In genomic region chr1:942864-943533, GRCh38 we compare ENCODE assay signal across 11 cellular contexts. TPM values are rescaled to one million over a fixed set of nuclear protein-coding genes. Genes with fewer than 3 reads are reported as not detected.
DNase-seq lines count a peak whose midpoint lies in the region; ATAC-seq, FAIRE-seq and TF ChIP-seq lines count a peak whose summit lies in the region.
"Had no signal": no experiment of that assay in that cellular context is flagged by ENCODE, and none has a peak within 500 bp of the region (broad histone marks: within the 10 kb centered on the region; RNA-seq: fewer than 3 reads in every experiment).

No MANE protein-coding gene starts in this region.

- TF ChIP-seq CTCF in GM12878 (IDR thresholded peaks at IDR 0.05 in 2 of 3, conservative IDR thresholded peaks at IDR 0.05 in 1 of 3; ENCODE audit: control insufficient read depth in 2 of 3, extremely low read depth in 1 of 3, insufficient read depth in 1 of 3, low read depth in 3 of 3, low read length in 3 of 3) (no peak), liver (IDR thresholded peaks at IDR 0.05; ENCODE audit: low read depth, low read length, missing input control) (no peak), OCI-LY7 (conservative IDR thresholded peaks at IDR 0.05; ENCODE audit: low read length) (no peak)

- intact Hi-C loops in Right ventricle myocardium inferior (cut with DNase I) (no loop called here), cardiac septum (cut with DNase I) (no loop called here), GM12878 (cut with micrococcal nuclease; ENCODE audit: unreplicated experiment) (loop anchor here (5.0 kb wide), 1 partner anchor 36 kb away; no protein-coding TSS in a partner anchor), aorta (cut with DNase I) (loop anchor here in 1 of 2 donors (5.0 kb wide), 1 partner anchor 36 kb away; no protein-coding TSS in a partner anchor), OCI-LY7 (cut with micrococcal nuclease; ENCODE audit: unreplicated experiment) (no loop called here)

- in situ Hi-C loops in GM12878 (cut with MboI): no loop called here

- CTCF ChIA-PET in GM12878 (lab: Yijun Ruan, JAX) (interaction anchor here (0.6 to 1.1 kb wide), 2 partner anchors 38 to 338 kb away, joined by 3 to 4 read pairs; no protein-coding TSS in a partner anchor), OCI-LY7 (lab: Charles Lee; ENCODE audit: unreplicated experiment) (no interaction called here)

- H3K9ac ChIP-seq in GM12878 (ENCODE audit: control insufficient read depth, insufficient read depth, low read length) (no peak overlapping the region), liver (ENCODE audit: low read depth in 1 of 2, low read length in 2 of 2) (no peak overlapping the region)

- no peak; the same call in none of the 2 replicates for TF ChIP-seq POLR2A in GM12878 (IDR thresholded peaks at IDR 0.05; ENCODE audit: low read depth, low read length)

- POLR2A ChIA-PET in GM12878 (lab: Charles Lee): interaction anchor here (0.6 to 1.3 kb wide), 3 partner anchors 28 to 664 kb away, joined by 3 to 7 read pairs (median 5); no protein-coding TSS in a partner anchor
- POLR2A ChIA-PET in OCI-LY7 (lab: Charles Lee): no interaction called here

- H3K9me2 ChIP-seq in OCI-LY7 (ENCODE audit: insufficient read depth, low read length): no peaks in the 10 kb centered on the region

- TF ChIP-seq EP300 in GM12878 (IDR thresholded peaks at IDR 0.05; ENCODE audit: borderline replicate concordance in 1 of 2, control insufficient read depth in 1 of 2, low read depth in 2 of 2, low read length in 2 of 2): no peak

- peak; percentile 37 for ATAC-seq in Right ventricle myocardium inferior
- ATAC-seq in GM12878: no peak
- no peak for ATAC-seq in aorta (ENCODE audit: low FRiP score)
- ATAC-seq in GM21381 (IDR thresholded peaks at IDR 0.05; ENCODE audit: unreplicated experiment): no peak

- H2AFZ ChIP-seq in GM12878 (ENCODE audit: control insufficient read depth, low read depth, low read length) (no peak overlapping the region), OCI-LY7 (ENCODE audit: low read length) (no peak overlapping the region)

- no TSS peak for BruUV-seq in GM12878 (replicated peaks; lab: Mats Ljungman, UMichigan)
- BruUV-seq in OCI-LY7 (replicated peaks; lab: Mats Ljungman, UMichigan): no TSS peak

- SMC1A ChIA-PET in GM12878 (lab: Charles Lee; ENCODE audit: uncharacterized antibody, unreplicated experiment): no interaction called here

- H3K36me3 ChIP-seq in GM12878 (ENCODE audit: control insufficient read depth in 2 of 2, insufficient read depth in 2 of 2, low read length in 1 of 2) (peaks cover 0 to 7% of the 10 kb centered on the region in 2 experiments; a peak in 3 of 4 replicates), liver (ENCODE audit: control insufficient read depth in 4 of 4, insufficient read depth in 3 of 4, low read depth in 1 of 4, low read length in 3 of 4) (peaks cover 0 to 31% (median 5%) of the 10 kb centered on the region in 4 donors), aorta (ENCODE audit: control insufficient read depth in 1 of 2, insufficient read depth in 2 of 2, low read length in 1 of 2) (no peaks in the 10 kb centered on the region), OCI-LY7 (ENCODE audit: insufficient read depth, low read length) (peaks cover 28% of the 10 kb centered on the region)

- peaks cover 6 to 8% of the 10 kb centered on the region in 2 experiments for H3K27me3 ChIP-seq in GM12878 (replicated peaks in 1 of 2; ENCODE audit: control insufficient read depth in 2 of 2, insufficient read depth in 2 of 2, low read length in 1 of 2)
- H3K27me3 ChIP-seq in liver (ENCODE audit: control insufficient read depth in 4 of 4, insufficient read depth in 4 of 4, low read length in 3 of 4): peaks cover 0 to 2% (median 0%) of the 10 kb centered on the region in 4 donors
- no peaks in the 10 kb centered on the region for H3K27me3 ChIP-seq in aorta (ENCODE audit: control insufficient read depth in 1 of 2, insufficient read depth in 2 of 2, low read length in 1 of 2)

- H3K4me1 ChIP-seq in GM12878 (ENCODE audit: control insufficient read depth, insufficient read depth, low read length): peaks cover 7% of the 10 kb centered on the region; the same call in 1 of the 2 replicates
- H3K4me1 ChIP-seq in liver (ENCODE audit: control insufficient read depth in 4 of 4, insufficient read depth in 4 of 4, low read length in 3 of 4): peaks cover 15 to 35% (median 21%) of the 10 kb centered on the region in 4 donors
- no peaks in the 10 kb centered on the region for H3K4me1 ChIP-seq in aorta (ENCODE audit: control insufficient read depth in 1 of 2, insufficient read depth in 2 of 2, low read length in 2 of 2)
- peaks cover 5% of the 10 kb centered on the region for H3K4me1 ChIP-seq in OCI-LY7 (ENCODE audit: insufficient read depth, low read length, poor library complexity, severe bottlenecking)

- no peak overlapping the region for H3K4me2 ChIP-seq in GM12878 (ENCODE audit: control insufficient read depth, insufficient read depth)
- no peak overlapping the region for H3K4me2 ChIP-seq in OCI-LY7 (ENCODE audit: low read length)

- 34% methylated on average over 27 of the region's 27 CpGs for WGBS in GM12878 (ENCODE audit: insufficient coverage, insufficient replicate concordance, low lambda C conversion rate, missing lambda C conversion rate)
- WGBS in liver: 28% methylated on average over 27 of the region's 27 CpGs
- 69 to 72% methylated on average over 26 to 27 of the region's 27 CpGs for WGBS in aorta, 2 donors

- H3K9me3 ChIP-seq in GM12878 (replicated peaks; ENCODE audit: control insufficient read depth, insufficient read depth, low read length) (no peaks in the 10 kb centered on the region), liver (ENCODE audit: control insufficient read depth in 4 of 4, low read length in 3 of 4) (no peaks in the 10 kb centered on the region), aorta (ENCODE audit: control insufficient read depth, low read length) (no peaks in the 10 kb centered on the region), OCI-LY7 (ENCODE audit: low read length) (no peaks in the 10 kb centered on the region)

- DNase-seq in Right ventricle myocardium inferior (ENCODE audit: missing footprints) (peak; percentile 87), cardiac septum (ENCODE audit: low spot score) (no peak), GM12878 (ENCODE audit: low read depth, low spot score) (no peak), aorta (peak; percentile 76 to 88), OCI-LY7 (ENCODE audit: low spot score) (no peak), NCI-H1436 treated with DMSO at 0.1 percent for 48 hours (lab: John Stamatoyannopoulos, UW) (no peak)
- DNase-seq: CD4-positive, CD25-positive, alpha-beta regulatory T cell had no signal

- H3K27ac ChIP-seq in GM12878 (ENCODE audit: control insufficient read depth, insufficient read depth) (no peak overlapping the region), liver (ENCODE audit: low read depth in 1 of 2, low read length in 2 of 2) (peak overlapping the region; percentile 37 to 54), aorta (ENCODE audit: low read depth in 1 of 2, low read length in 2 of 2) (no peak overlapping the region), OCI-LY7 (ENCODE audit: low read depth, low read length, poor library complexity, severe bottlenecking) (no peak overlapping the region)

- FAIRE-seq in GM12878 (lab: Jason Lieb, UNC): no peak

- H3K79me2 ChIP-seq in GM12878 (ENCODE audit: control insufficient read depth, insufficient read depth, low read length) (no peaks in the 10 kb centered on the region), OCI-LY7 (ENCODE audit: insufficient read depth, low read depth, low read length) (no peaks in the 10 kb centered on the region)

- no peak overlapping the region for H3K4me3 ChIP-seq in GM12878
- peak overlapping the region in 1 of 3 donors; percentile 50 for H3K4me3 ChIP-seq in liver (ENCODE audit: low read depth in 1 of 3, low read length in 3 of 3)
- H3K4me3 ChIP-seq in aorta (ENCODE audit: low read length in 2 of 2): no peak overlapping the region
- H3K4me3 ChIP-seq in OCI-LY7 (ENCODE audit: low read depth, low read length, poor library complexity, severe bottlenecking): no peak overlapping the region

- TF ChIP-seq RAD21 in GM12878 (IDR thresholded peaks at IDR 0.05; ENCODE audit: insufficient read depth, low read depth, low read length) (no peak), liver (IDR thresholded peaks at IDR 0.05) (no peak)

- RAD21 ChIA-PET in GM12878 (lab: Charles Lee; ENCODE audit: unreplicated experiment): interaction anchor here (0.9 kb wide), 1 partner anchor 24 kb away, joined by 4 read pairs; no protein-coding TSS in a partner anchor

- H4K20me1 ChIP-seq in GM12878 (ENCODE audit: control insufficient read depth, insufficient read depth): no peaks in the 10 kb centered on the region
- H4K20me1 ChIP-seq in OCI-LY7 (ENCODE audit: insufficient read depth, low read length): no peaks in the 10 kb centered on the region; the same call in 1 of the 2 replicates

RNA-seq across cellular contexts. Expression of gene NOC2L, which starts 16.1 kb away (rescaled TPM):
- 41.7 TPM for total RNA-seq in Right ventricle myocardium inferior
- total RNA-seq in cardiac septum: 39.0 TPM
- 45.4 and 56.2 TPM in 2 replicates for total RNA-seq in GM12878 (2013; cell fraction: nucleolus; rRNA removed)
- 92.5 and 107 TPM in 2 replicates for total RNA-seq in GM12878 (2014; rRNA removed)
- total RNA-seq in GM12878 (2014; rRNA removed; fragmentation: Illumina TruSeq; extraction: Trizol): 44.7 and 52.5 TPM in 2 replicates
- total RNA-seq in GM12878 (2021): 115 and 132 TPM in 2 replicates
- polyA plus RNA-seq in GM12878 (2011; ENCODE audit: low read depth): 20.8 TPM
- 19.2 and 40.7 TPM in 2 replicates for polyA plus RNA-seq in GM12878 (2011; rRNA removed)
- 66.9 and 84.3 TPM in 2 replicates for polyA plus RNA-seq in GM12878 (2011; cell fraction: cytosol; rRNA removed)
- 106 and 173 TPM in 2 replicates for polyA plus RNA-seq in GM12878 (2011; cell fraction: nucleus; rRNA removed)
- polyA plus RNA-seq in GM12878 (2012): 46.1 and 49.2 TPM in 2 replicates
- polyA plus RNA-seq in GM12878 (2014; fragmentation: Illumina TruSeq; extraction: Trizol): 26.6 and 48.6 TPM in 2 replicates
- 1 to 10 TPM; 1.3 to 4.6 TPM for polyA plus RNA-seq in GM12878 (2014; fragmentation: Nextera tagmentation; extraction: Ambion mirVana)
- polyA plus RNA-seq in GM12878 (2014; rRNA removed): 76.1 and 88.9 TPM in 2 replicates
- polyA plus RNA-seq in GM12878 (2016; fragmentation: Nextera tagmentation; extraction: Ambion mirVana): 100 to 1,000 TPM; 154 to 171 TPM
- 52.2 and 87.7 TPM in 2 replicates for polyA minus RNA-seq in GM12878 (2011; rRNA and poly(A)+ RNA removed)
- polyA minus RNA-seq in GM12878 (2011; cell fraction: cytosol; rRNA and poly(A)+ RNA removed): 42.2 and 44.6 TPM in 2 replicates
- 16.1 and 33.3 TPM in 2 replicates for polyA minus RNA-seq in GM12878 (2011; cell fraction: nucleus; rRNA and poly(A)+ RNA removed)
- total RNA-seq in liver: 10 to 100 TPM; 28.7 to 34.5 TPM
- 10 to 100 TPM; 17.1 to 31.3 TPM for polyA plus RNA-seq in liver
- 10 to 100 TPM; 35.8 to 41.4 TPM for total RNA-seq in aorta
- 10 to 100 TPM; 17.3 to 55.5 TPM for polyA plus RNA-seq in aorta
- total RNA-seq in OCI-LY7 (2014; rRNA removed; shearing (Covaris generic)): 77.9 and 84.0 TPM in 2 replicates
- 72.1 and 99.0 TPM in 2 replicates for total RNA-seq in OCI-LY7 (2022)

RNA-seq across cellular contexts. Expression of gene KLHL17, which starts 17.4 kb away (rescaled TPM):
- total RNA-seq in Right ventricle myocardium inferior (7.0 TPM), cardiac septum (4.8 TPM), GM12878 (2014; rRNA removed) (14.9 and 18.2 TPM in 2 replicates), GM12878 (2014; rRNA removed; fragmentation: Illumina TruSeq; extraction: Trizol) (3.6 and 4.0 TPM in 2 replicates), GM12878 (2021) (27.2 and 30.6 TPM in 2 replicates), liver (1 to 10 TPM in 1 of 2 donors, under 1 TPM in 1; 0.98 to 5.4 TPM), aorta (10 to 100 TPM; 10.0 to 19.9 TPM), OCI-LY7 (2022) (23.3 and 24.2 TPM in 2 replicates)
- total RNA-seq in GM12878 (2013; cell fraction: nucleolus; rRNA removed): 40.7 and 42.9 TPM in 2 replicates
- polyA plus RNA-seq in GM12878 (2011; ENCODE audit: low read depth): 5.1 TPM
- polyA plus RNA-seq in GM12878 (2011; rRNA removed) (3.5 and 8.4 TPM in 2 replicates), GM12878 (2014; fragmentation: Illumina TruSeq; extraction: Trizol) (0.32 and 2.3 TPM in 2 replicates), GM12878 (2014; fragmentation: Nextera tagmentation; extraction: Ambion mirVana) (under 1 TPM; 0.03 to 0.35 TPM), GM12878 (2014; rRNA removed) (28.2 and 35.0 TPM in 2 replicates), GM12878 (2016; fragmentation: Nextera tagmentation; extraction: Ambion mirVana) (1 to 10 TPM; 1.3 to 6.6 TPM), liver (1 to 10 TPM; 1.2 to 3.0 TPM), aorta (10 to 100 TPM in 1 of 2 donors, 1 to 10 TPM in 1; 2.8 to 40.5 TPM)
- polyA plus RNA-seq in GM12878 (2011; cell fraction: cytosol; rRNA removed): 10.9 and 20.3 TPM in 2 replicates
- 410 and 507 TPM in 2 replicates for polyA plus RNA-seq in GM12878 (2011; cell fraction: nucleus; rRNA removed)
- polyA plus RNA-seq in GM12878 (2012): 14.6 and 20.2 TPM in 2 replicates
- polyA minus RNA-seq in GM12878 (2011; rRNA and poly(A)+ RNA removed): 3.4 and 6.7 TPM in 2 replicates
- polyA minus RNA-seq in GM12878 (2011; cell fraction: cytosol; rRNA and poly(A)+ RNA removed): 2.9 and 4.7 TPM in 2 replicates
- polyA minus RNA-seq in GM12878 (2011; cell fraction: nucleus; rRNA and poly(A)+ RNA removed): 30.2 and 35.6 TPM in 2 replicates
- 20.7 and 21.7 TPM in 2 replicates for total RNA-seq in OCI-LY7 (2014; rRNA removed; shearing (Covaris generic))

RNA-seq across cellular contexts. Expression of gene SAMD11, which starts 19.3 kb away (rescaled TPM):
- total RNA-seq in Right ventricle myocardium inferior (1.7 TPM), cardiac septum (10.2 TPM), GM12878 (2014; rRNA removed) (not detected in 2 replicates), GM12878 (2014; rRNA removed; fragmentation: Illumina TruSeq; extraction: Trizol) (not detected in 2 replicates), GM12878 (2021) (not detected in 2 replicates), liver (1 to 10 TPM; 1.2 to 1.3 TPM), aorta (10 to 100 TPM; 30.1 to 44.3 TPM), OCI-LY7 (2022) (not detected in 2 replicates)
- not detected in 2 replicates for total RNA-seq in GM12878 (2013; cell fraction: nucleolus; rRNA removed)
- polyA plus RNA-seq in GM12878 (2011; ENCODE audit: low read depth): not detected
- polyA plus RNA-seq in GM12878 (2011; rRNA removed) (not detected in 2 replicates), GM12878 (2014; fragmentation: Illumina TruSeq; extraction: Trizol) (not detected in 2 replicates), GM12878 (2014; fragmentation: Nextera tagmentation; extraction: Ambion mirVana) (under 1 TPM in 1 of 2 experiments, not detected in 1; 0.04 TPM), GM12878 (2014; rRNA removed) (0.29 TPM in 1 of 2 replicates, not detected in the other), GM12878 (2016; fragmentation: Nextera tagmentation; extraction: Ambion mirVana) (under 1 TPM; 0.09 to 0.31 TPM), liver (1 to 10 TPM in 1 of 2 donors, under 1 TPM in 1; 0.51 to 4.1 TPM), aorta (1 to 10 TPM; 2.6 to 7.2 TPM)
- polyA plus RNA-seq in GM12878 (2011; cell fraction: cytosol; rRNA removed): 0.03 TPM in 1 of 2 replicates, not detected in the other
- 0.10 TPM in 1 of 2 replicates, not detected in the other for polyA plus RNA-seq in GM12878 (2011; cell fraction: nucleus; rRNA removed)
- 0.08 TPM in 1 of 2 replicates, not detected in the other for polyA plus RNA-seq in GM12878 (2012)
- polyA minus RNA-seq in GM12878 (2011; rRNA and poly(A)+ RNA removed): not detected in 2 replicates
- 4.3 and 4.5 TPM in 2 replicates for polyA minus RNA-seq in GM12878 (2011; cell fraction: cytosol; rRNA and poly(A)+ RNA removed)
- polyA minus RNA-seq in GM12878 (2011; cell fraction: nucleus; rRNA and poly(A)+ RNA removed): 0.19 and 0.24 TPM in 2 replicates
- 0.06 TPM in 1 of 2 replicates, not detected in the other for total RNA-seq in OCI-LY7 (2014; rRNA removed; shearing (Covaris generic))
- total RNA-seq: CD4-positive, CD25-positive, alpha-beta regulatory T cell had no signal

RNA-seq across cellular contexts. Expression of gene PLEKHN1, which starts 23.3 kb away (rescaled TPM):
- not detected for total RNA-seq in Right ventricle myocardium inferior
- total RNA-seq in cardiac septum: not detected
- total RNA-seq in GM12878 (2013; cell fraction: nucleolus; rRNA removed): 0.29 and 0.39 TPM in 2 replicates
- total RNA-seq in GM12878 (2014; rRNA removed): 0.22 and 0.23 TPM in 2 replicates
- total RNA-seq in GM12878 (2014; rRNA removed; fragmentation: Illumina TruSeq; extraction: Trizol): not detected in 2 replicates
- total RNA-seq in GM12878 (2021): 0.26 and 0.43 TPM in 2 replicates
- not detected for polyA plus RNA-seq in GM12878 (2011; ENCODE audit: low read depth)
- 0.04 TPM in 1 of 2 replicates, not detected in the other for polyA plus RNA-seq in GM12878 (2011; rRNA removed)
- 0.01 and 0.05 TPM in 2 replicates for polyA plus RNA-seq in GM12878 (2011; cell fraction: cytosol; rRNA removed)
- 0.67 and 0.78 TPM in 2 replicates for polyA plus RNA-seq in GM12878 (2011; cell fraction: nucleus; rRNA removed)
- 0.24 and 0.51 TPM in 2 replicates for polyA plus RNA-seq in GM12878 (2012)
- not detected in 2 replicates for polyA plus RNA-seq in GM12878 (2014; fragmentation: Illumina TruSeq; extraction: Trizol)
- polyA plus RNA-seq in GM12878 (2014; fragmentation: Nextera tagmentation; extraction: Ambion mirVana): not detected
- polyA plus RNA-seq in GM12878 (2014; rRNA removed): 0.14 and 0.70 TPM in 2 replicates
- not detected for polyA plus RNA-seq in GM12878 (2016; fragmentation: Nextera tagmentation; extraction: Ambion mirVana)
- polyA minus RNA-seq in GM12878 (2011; rRNA and poly(A)+ RNA removed): not detected in 2 replicates
- polyA minus RNA-seq in GM12878 (2011; cell fraction: cytosol; rRNA and poly(A)+ RNA removed): not detected in 2 replicates
- polyA minus RNA-seq in GM12878 (2011; cell fraction: nucleus; rRNA and poly(A)+ RNA removed): 0.29 and 0.48 TPM in 2 replicates
- total RNA-seq in liver: under 1 TPM in 1 of 2 donors, not detected in 1; 0.17 TPM
- under 1 TPM in 1 of 2 donors, not detected in 1; 0.18 TPM for polyA plus RNA-seq in liver
- total RNA-seq in aorta: 1 to 10 TPM in 1 of 2 donors, under 1 TPM in 1; 0.52 to 1.2 TPM
- polyA plus RNA-seq in aorta: under 1 TPM; 0.13 to 0.61 TPM
- 0.05 TPM in 1 of 2 replicates, not detected in the other for total RNA-seq in OCI-LY7 (2014; rRNA removed; shearing (Covaris generic))
- total RNA-seq in OCI-LY7 (2022): not detected in 2 replicates
- total RNA-seq: neural crest cell had no signal

RNA-seq across cellular contexts. Expression of gene PERM1, which starts 38.9 kb away (rescaled TPM):
- total RNA-seq in Right ventricle myocardium inferior: 174 TPM
- total RNA-seq in cardiac septum: 50.1 TPM
- not detected in 2 replicates for total RNA-seq in GM12878 (2013; cell fraction: nucleolus; rRNA removed)
- not detected in 2 replicates for total RNA-seq in GM12878 (2014; rRNA removed)
- not detected in 2 replicates for total RNA-seq in GM12878 (2014; rRNA removed; fragmentation: Illumina TruSeq; extraction: Trizol)
- not detected in 2 replicates for total RNA-seq in GM12878 (2021)
- not detected for polyA plus RNA-seq in GM12878 (2011; ENCODE audit: low read depth)
- polyA plus RNA-seq in GM12878 (2011; rRNA removed): not detected in 2 replicates
- polyA plus RNA-seq in GM12878 (2011; cell fraction: cytosol; rRNA removed): 0.02 TPM in 1 of 2 replicates, not detected in the other
- polyA plus RNA-seq in GM12878 (2011; cell fraction: nucleus; rRNA removed): not detected in 2 replicates
- 0.30 and 0.38 TPM in 2 replicates for polyA plus RNA-seq in GM12878 (2012)
- not detected in 2 replicates for polyA plus RNA-seq in GM12878 (2014; fragmentation: Illumina TruSeq; extraction: Trizol)
- polyA plus RNA-seq in GM12878 (2014; fragmentation: Nextera tagmentation; extraction: Ambion mirVana): not detected
- polyA plus RNA-seq in GM12878 (2014; rRNA removed): not detected in 2 replicates
- not detected for polyA plus RNA-seq in GM12878 (2016; fragmentation: Nextera tagmentation; extraction: Ambion mirVana)
- polyA minus RNA-seq in GM12878 (2011; rRNA and poly(A)+ RNA removed): not detected in 2 replicates
- not detected in 2 replicates for polyA minus RNA-seq in GM12878 (2011; cell fraction: cytosol; rRNA and poly(A)+ RNA removed)
- polyA minus RNA-seq in GM12878 (2011; cell fraction: nucleus; rRNA and poly(A)+ RNA removed): not detected in 2 replicates
- under 1 TPM in 1 of 2 donors, not detected in 1; under 0.01 TPM for total RNA-seq in liver
- under 1 TPM in 1 of 2 donors, not detected in 1; 0.06 TPM for polyA plus RNA-seq in liver
- under 1 TPM; 0.42 to 0.49 TPM for total RNA-seq in aorta
- 1 to 10 TPM in 1 of 2 donors, under 1 TPM in 1; 0.50 to 1.5 TPM for polyA plus RNA-seq in aorta
- not detected in 2 replicates for total RNA-seq in OCI-LY7 (2014; rRNA removed; shearing (Covaris generic))
- not detected in 2 replicates for total RNA-seq in OCI-LY7 (2022)
- total RNA-seq: CD4-positive, CD25-positive, alpha-beta regulatory T cell; NCI-H460; neural crest cell had no signal
- polyA plus RNA-seq: CD4-positive, CD25-positive, alpha-beta regulatory T cell had no signal

Comparison
In these comparisons a context has a peak if more than half of its experiments do, and no peak if none do; other contexts are left out.
1. DNase-seq: peak in Right ventricle myocardium inferior (single experiment) and aorta (2 of 2); none in cardiac septum (single experiment), GM12878 (single experiment), OCI-LY7 (single experiment) and NCI-H1436 treated with DMSO at 0.1 percent for 48 hours (single experiment).
2. H3K27ac ChIP-seq: peak in liver (2 of 2); none in GM12878 (single experiment), aorta (0 of 2) and OCI-LY7 (single experiment).